In the genomic region with DNA sequence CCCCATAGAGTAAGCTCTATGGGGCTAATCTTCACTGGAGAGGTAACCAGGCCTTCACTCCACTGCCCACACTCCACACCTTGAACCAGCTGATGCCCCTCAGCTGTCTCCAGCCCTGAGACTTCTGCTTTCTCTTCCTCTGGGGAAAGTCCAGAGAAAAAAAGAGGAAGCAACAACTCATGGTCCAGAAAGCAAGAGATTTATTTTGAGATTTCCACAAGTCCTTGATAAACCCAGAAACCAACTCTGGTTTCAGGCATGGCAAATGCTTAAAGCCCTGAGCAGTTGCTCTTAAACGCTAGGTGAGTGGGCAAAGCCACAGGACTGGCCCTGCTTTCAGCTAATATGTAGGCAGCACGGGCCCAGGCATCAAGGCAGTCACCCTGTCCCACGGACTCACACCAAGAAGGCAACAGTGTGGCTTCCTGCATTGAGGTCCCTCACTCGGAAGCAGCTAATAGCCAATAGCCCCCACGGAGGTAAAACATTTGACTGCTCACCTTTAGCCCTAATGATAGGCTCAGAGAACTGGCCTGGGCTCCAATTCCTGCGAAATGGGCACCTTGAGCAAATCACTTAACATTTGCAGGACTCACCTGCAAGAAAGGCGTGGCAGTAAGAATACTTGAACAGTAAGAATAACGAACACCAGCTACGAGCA, we compare ENCODE assay signal across 9 cellular contexts. TPM values are rescaled to one million over a fixed set of nuclear protein-coding genes. Genes with fewer than 3 reads are reported as not detected.
A peak's percentile ranks its signal among the peaks of the same experiment; 100 is the strongest.
DNase-seq lines count a peak whose midpoint lies in the region; ATAC-seq and TF ChIP-seq lines count a peak whose summit lies in the region.
"Had no signal": no experiment of that assay in that cellular context is flagged by ENCODE, and none has a peak within 500 bp of the region (broad histone marks: within the 10 kb centered on the region; RNA-seq: fewer than 3 reads in every experiment).

No MANE protein-coding gene starts in this region.

- TF ChIP-seq POLR2A in uterus (IDR thresholded peaks at IDR 0.05), result no peak

- peaks cover 0 to 7% (median 3%) of the 10 kb centered on the region in 3 donors for H3K27me3 Mint-ChIP-seq in immature natural killer cell (ENCODE audit: low read depth in 3 of 3)
- no peaks in the 10 kb centered on the region for H3K27me3 Mint-ChIP-seq in activated naive CD4-positive, alpha-beta T cell treated with anti-CD3 and anti-CD28 coated beads, Interleukin-2, amount 10 ng/mL, durations not matched to agents 7 days and 5 days

- intact Hi-C loops in uterus (cut with DNase I; ENCODE audit: low total_unique reads), result no loop called here

- ATAC-seq in GM21526 (IDR thresholded peaks at IDR 0.05; ENCODE audit: low FRiP score, unreplicated experiment) (peak; percentile 34), HG03565 (IDR thresholded peaks at IDR 0.05; ENCODE audit: unreplicated experiment) (peak; percentile 28)

- H3K4me3 Mint-ChIP-seq in immature natural killer cell, result no peak overlapping the region
- no peak overlapping the region for H3K4me3 Mint-ChIP-seq in activated naive CD4-positive, alpha-beta T cell treated with anti-CD3 and anti-CD28 coated beads, Interleukin-2, amount 10 ng/mL, durations not matched to agents 7 days and 5 days

- H3K4me3 ChIP-seq in HAP-1 (no peak overlapping the region), uterus (no peak overlapping the region)

- no peaks in the 10 kb centered on the region for H3K27me3 ChIP-seq in HAP-1 (ENCODE audit: low read depth)
- H3K27me3 ChIP-seq in uterus, result no peaks in the 10 kb centered on the region

- H3K4me1 ChIP-seq in HAP-1 (peaks cover 3% of the 10 kb centered on the region; the same call in 1 of the 2 replicates), uterus (no peaks in the 10 kb centered on the region)

- CTCF ChIA-PET in activated naive CD4-positive, alpha-beta T cell treated with anti-CD3 and anti-CD28 coated beads, Interleukin-2, amount 10 ng/mL, durations not matched to agents 7 days and 5 days (lab: Charles Lee), result interaction anchor here (0.7 to 2.5 kb wide), 4 partner anchors 21 to 103 kb away, joined by 3 to 7 read pairs (median 4); no protein-coding TSS in a partner anchor

- H3K36me3 ChIP-seq in HAP-1 (replicated peaks) (peaks cover 14% of the 10 kb centered on the region), uterus (no peaks in the 10 kb centered on the region)

- TF ChIP-seq CTCF in GM13976 (IDR thresholded peaks at IDR 0.05; ENCODE audit: borderline replicate concordance, control extremely low read depth, extremely low read depth, insufficient read depth, missing control alignments) (no peak), uterus (IDR thresholded peaks at IDR 0.05) (no peak)

- peaks cover 23 to 25% of the 10 kb centered on the region in 2 donors for H3K4me1 Mint-ChIP-seq in immature natural killer cell
- peaks cover 35% of the 10 kb centered on the region for H3K4me1 Mint-ChIP-seq in activated naive CD4-positive, alpha-beta T cell treated with anti-CD3 and anti-CD28 coated beads, Interleukin-2, amount 10 ng/mL, durations not matched to agents 7 days and 5 days

- H3K36me3 Mint-ChIP-seq in immature natural killer cell, result peaks cover 11 to 14% (median 11%) of the 10 kb centered on the region in 3 donors
- H3K36me3 Mint-ChIP-seq in activated naive CD4-positive, alpha-beta T cell treated with anti-CD3 and anti-CD28 coated beads, Interleukin-2, amount 10 ng/mL, durations not matched to agents 7 days and 5 days, result peaks cover 22% of the 10 kb centered on the region

- peak overlapping the region in 1 of 6 donors; percentile 55 for H3K27ac Mint-ChIP-seq in immature natural killer cell
- no peak overlapping the region for H3K27ac Mint-ChIP-seq in activated naive CD4-positive, alpha-beta T cell treated with anti-CD3 and anti-CD28 coated beads, Interleukin-2, amount 10 ng/mL, durations not matched to agents 7 days and 5 days

- H3K27ac ChIP-seq in uterus, result no peak overlapping the region

- H3K9me3 ChIP-seq in HAP-1, result no peaks in the 10 kb centered on the region
- H3K9me3 ChIP-seq in uterus, result no peaks in the 10 kb centered on the region

- DNase-seq in GM13976 (ENCODE audit: low spot score) (peak; percentile 66), germinal center (ENCODE audit: low spot score) (peak; percentile 69), immature natural killer cell (no peak), HAP-1 (ENCODE audit: low spot score in 2 of 2) (no peak), uterus (no peak)
- no peak for DNase-seq in activated naive CD4-positive, alpha-beta T cell treated with anti-CD3 and anti-CD28 coated beads, Interleukin-2, amount 10 ng/mL, durations not matched to agents 7 days and 5 days
- DNase-seq: activated CD4-positive, alpha-beta T cell treated with anti-CD3 and anti-CD28 coated beads for 48 hours had no signal

- in situ Hi-C loops in GM13976 (cut with MboI; ENCODE audit: low sequenced_read_pairs, unreplicated experiment), result no loop called here
- in situ Hi-C loops in HAP-1 (cut with MboI; ENCODE audit: low sequenced_read_pairs), result no loop called here

- no peaks in the 10 kb centered on the region for H3K9me3 Mint-ChIP-seq in immature natural killer cell
- no peaks in the 10 kb centered on the region for H3K9me3 Mint-ChIP-seq in activated naive CD4-positive, alpha-beta T cell treated with anti-CD3 and anti-CD28 coated beads, Interleukin-2, amount 10 ng/mL, durations not matched to agents 7 days and 5 days

RNA-seq across cellular contexts. Expression of a gene that starts 4.3 kb away (rescaled TPM):
- polyA plus RNA-seq in immature natural killer cell, result 100 to 1,000 TPM in 1 of 3 donors, 10 to 100 TPM in 2; 63.8 to 128 (median 64.5) TPM
- 10 to 100 TPM; 11.3 to 43.6 (median 21.2) TPM for total RNA-seq in uterus

RNA-seq across cellular contexts. Expression of a gene that starts 4.8 kb away (rescaled TPM):
- 10 to 100 TPM; 28.4 to 61.4 (median 57.5) TPM for polyA plus RNA-seq in immature natural killer cell
- 10 to 100 TPM; 12.0 to 81.5 (median 20.9) TPM for total RNA-seq in uterus

RNA-seq across cellular contexts. Expression of a gene that starts 24.3 kb away (rescaled TPM):
- 10 to 100 TPM; 35.0 to 38.2 (median 36.2) TPM for polyA plus RNA-seq in immature natural killer cell
- 10 to 100 TPM in 2 of 4 donors, 1 to 10 TPM in 2; 3.6 to 28.5 (median 11.9) TPM for total RNA-seq in uterus

RNA-seq across cellular contexts. Expression of a gene that starts 24.5 kb away (rescaled TPM):
- 100 to 1,000 TPM; 105 to 131 (median 119) TPM for polyA plus RNA-seq in immature natural killer cell
- 100 to 1,000 TPM in 3 of 4 donors, 10 to 100 TPM in 1; 87.9 to 231 (median 155) TPM for total RNA-seq in uterus

RNA-seq across cellular contexts. Expression of a gene that starts 35.0 kb away (rescaled TPM):
- 10 to 100 TPM; 49.8 to 63.7 (median 51.1) TPM for polyA plus RNA-seq in immature natural killer cell
- 10 to 100 TPM in 3 of 4 donors, 1 to 10 TPM in 1; 2.6 to 30.8 (median 17.0) TPM for total RNA-seq in uterus

Comparison
In these comparisons a context has a peak if more than half of its experiments do, and no peak if none do; other contexts are left out.
1. DNase-seq: peak in GM13976 (single experiment) and germinal center (single experiment); none in immature natural killer cell (0 of 3), HAP-1 (0 of 2), uterus (0 of 2) and activated naive CD4-positive, alpha-beta T cell treated with anti-CD3 and anti-CD28 coated beads, Interleukin-2, amount 10 ng/mL, durations not matched to agents 7 days and 5 days (single experiment).